1 cellular context compared by ENCODE assay signal in genomic region chr9:94166237-94167054, GRCh38.
TF ChIP-seq lines count a peak whose summit lies in the region.

No MANE protein-coding gene starts in this region.

TF ChIP-seq in HepG2, 621 proteins besides CTCF, POLR2A, EP300 and RAD21 (continued from another document and continues in another):
- TF ChIP-seq ZBTB46 (CRISPR knock-in tag; IDR thresholded peaks at IDR 0.05; ENCODE audit: borderline replicate concordance) (no peak), ZNF768 (CRISPR knock-in tag; IDR thresholded peaks at IDR 0.05) (peak; percentile 43; the same call in 1 of the 2 replicates), ZNF232 (CRISPR knock-in tag; IDR thresholded peaks at IDR 0.05; ENCODE audit: borderline replicate concordance) (0 out of 2 replicates have a peak, but pooled peaks have one; percentile 23), ZNF34 (CRISPR knock-in tag; IDR thresholded peaks at IDR 0.05; ENCODE audit: borderline replicate concordance) (no peak), ZNF414 (CRISPR knock-in tag; IDR thresholded peaks at IDR 0.05) (no peak), ZNF772 (CRISPR knock-in tag; IDR thresholded peaks at IDR 0.05) (no peak), DMAP1 (CRISPR knock-in tag; IDR thresholded peaks at IDR 0.05) (peak; percentile 84), GABPB1 (CRISPR knock-in tag; IDR thresholded peaks at IDR 0.05) (peak; percentile 94), MAFK (conservative IDR thresholded peaks at IDR 0.05 in 1 of 2, IDR thresholded peaks at IDR 0.05 in 1 of 2; ENCODE audit: low read length in 2 of 2) (no peak), IRF2 (CRISPR knock-in tag; IDR thresholded peaks at IDR 0.05) (no peak), TOE1 (CRISPR knock-in tag; IDR thresholded peaks at IDR 0.05) (no peak; the same call in 1 of the 2 replicates), REPIN1 (CRISPR knock-in tag; IDR thresholded peaks at IDR 0.05; ENCODE audit: borderline replicate concordance, low read depth) (peak; percentile 10), KLF6 (CRISPR knock-in tag; IDR thresholded peaks at IDR 0.05) (peak; percentile 20; the same call in 1 of the 2 replicates), SNAPC2 (CRISPR knock-in tag; IDR thresholded peaks at IDR 0.05) (no peak), FOXA1 (IDR thresholded peaks at IDR 0.05) (no peak), FOXA1 (CRISPR knock-in tag; IDR thresholded peaks at IDR 0.05) (no peak), SMAD1 (CRISPR knock-in tag; IDR thresholded peaks at IDR 0.05; ENCODE audit: borderline replicate concordance, low read depth) (no peak), ZHX1 (CRISPR knock-in tag; IDR thresholded peaks at IDR 0.05; ENCODE audit: low read depth) (peak; percentile 15; the same call in 1 of the 2 replicates), PHF5A (CRISPR knock-in tag; IDR thresholded peaks at IDR 0.05; ENCODE audit: low read depth, unreplicated experiment) (no peak), ZFP36L1 (CRISPR knock-in tag; IDR thresholded peaks at IDR 0.05) (no peak), GLMP (CRISPR knock-in tag; IDR thresholded peaks at IDR 0.05; ENCODE audit: borderline replicate concordance) (no peak), THRA (CRISPR knock-in tag; IDR thresholded peaks at IDR 0.05; ENCODE audit: borderline replicate concordance) (no peak; the same call in 1 of the 2 replicates), THYN1 (CRISPR knock-in tag; IDR thresholded peaks at IDR 0.05; ENCODE audit: borderline replicate concordance, low read depth) (no peak), ZNF572 (CRISPR knock-in tag; IDR thresholded peaks at IDR 0.05) (no peak), BCL6 (CRISPR knock-in tag; IDR thresholded peaks at IDR 0.05) (no peak), CBX2 (IDR thresholded peaks at IDR 0.05; ENCODE audit: low read depth, low read length) (no peak), CBX2 (CRISPR knock-in tag; IDR thresholded peaks at IDR 0.05; ENCODE audit: low read depth) (no peak), PBX2 (CRISPR knock-in tag; IDR thresholded peaks at IDR 0.05) (peak; percentile 61), BATF2 (CRISPR knock-in tag; IDR thresholded peaks at IDR 0.05) (no peak), ZMYM2 (CRISPR knock-in tag; IDR thresholded peaks at IDR 0.05) (no peak), ZNF407 (CRISPR knock-in tag; IDR thresholded peaks at IDR 0.05; ENCODE audit: not compliant biosample characterization) (no peak), ZNF512 (CRISPR knock-in tag; IDR thresholded peaks at IDR 0.05) (no peak), ATRX (CRISPR knock-in tag; IDR thresholded peaks at IDR 0.05; ENCODE audit: borderline replicate concordance) (no peak), ZBTB21 (CRISPR knock-in tag; IDR thresholded peaks at IDR 0.05) (no peak; the same call in 1 of the 2 replicates), TBL1XR1 (IDR thresholded peaks at IDR 0.05; ENCODE audit: borderline replicate concordance, low read length, partially characterized antibody) (peak; percentile 21)
